In the genomic region with DNA sequence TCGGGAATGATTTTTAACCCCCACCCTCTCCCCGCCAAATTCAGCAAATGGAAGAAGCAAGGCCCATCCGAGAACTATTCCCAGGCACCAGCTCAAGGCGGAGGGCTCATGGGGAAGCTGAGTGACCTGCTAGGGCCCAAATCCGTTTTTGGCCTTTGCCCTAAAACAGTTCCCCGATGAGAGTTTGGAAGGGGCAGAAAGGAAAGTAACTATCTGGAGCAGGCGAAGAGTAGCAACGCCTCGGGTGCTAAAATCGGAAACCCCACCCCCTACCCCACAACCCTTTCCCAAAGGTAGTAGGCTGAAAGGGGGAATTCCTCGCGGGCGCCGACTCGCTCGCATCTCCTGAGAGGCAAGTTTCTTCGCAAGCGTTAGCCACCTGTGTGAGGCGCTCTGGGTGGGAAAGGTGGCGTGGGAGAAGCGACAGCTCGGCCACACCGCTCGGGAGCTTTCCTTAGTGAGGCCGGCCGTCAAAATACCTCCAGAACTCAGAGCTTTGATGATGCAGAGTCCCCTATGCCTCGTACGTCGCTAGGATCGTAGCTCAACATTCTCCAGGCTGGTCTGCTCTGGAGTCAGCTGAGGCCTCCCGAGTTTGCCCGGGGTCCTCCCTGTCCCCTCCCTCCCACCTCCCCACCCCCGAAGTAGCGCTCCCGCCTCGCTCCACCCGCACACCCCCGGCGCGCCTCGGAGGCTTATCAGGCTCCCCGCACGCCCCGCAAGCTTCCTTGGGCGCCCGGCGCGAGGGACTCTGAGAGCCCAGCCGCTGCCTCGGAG, we compare ENCODE assay signal across 8 cellular contexts.
DNase-seq lines count a peak whose midpoint lies in the region; ATAC-seq and TF ChIP-seq lines count a peak whose summit lies in the region.

No MANE protein-coding gene starts in this region.

- H3K27ac ChIP-seq in RWPE2 (ENCODE audit: poor library complexity, severe bottlenecking) (no peak overlapping the region), muscle layer of colon (ENCODE audit: low read depth, low read length) (peak overlapping the region; percentile 90)

- H3K9me3 ChIP-seq in RWPE2 (ENCODE audit: severe bottlenecking) (no peaks in the 10 kb centered on the region), muscle layer of colon (ENCODE audit: low read length) (no peaks in the 10 kb centered on the region)

- H3K36me3 ChIP-seq in RWPE2 (ENCODE audit: low read depth) (no peaks in the 10 kb centered on the region), muscle layer of colon (ENCODE audit: insufficient read depth, low read length) (no peaks in the 10 kb centered on the region)

- DNase-seq in RWPE2 (ENCODE audit: low spot score) (peak; percentile 40), fibroblast of gingiva (ENCODE audit: low read depth) (peak; percentile 12), NCI-H2029 treated with DMSO at 0.1 percent for 48 hours (lab: John Stamatoyannopoulos, UW) (no peak), NCI-H526 treated with DMSO at 0.1 percent for 48 hours (lab: John Stamatoyannopoulos, UW) (no peak), NCI-H2081 (lab: John Stamatoyannopoulos, UW) (no peak)

- peak overlapping the region; percentile 23 for H3K4me3 ChIP-seq in RWPE2 (ENCODE audit: severe bottlenecking)
- peak overlapping the region; percentile 93 to 95 for H3K4me3 ChIP-seq in muscle layer of colon (ENCODE audit: low read depth in 1 of 2, low read length in 2 of 2)

- peak; percentile 35 for ATAC-seq in GM18498 (IDR thresholded peaks at IDR 0.05; ENCODE audit: unreplicated experiment)
- ATAC-seq in RWPE2 (ENCODE audit: low read depth), result peak; percentile 48
- ATAC-seq in HG02763 (IDR thresholded peaks at IDR 0.05; ENCODE audit: unreplicated experiment), result no peak

- peaks cover 72% of the 10 kb centered on the region for H3K27me3 ChIP-seq in RWPE2 (ENCODE audit: insufficient read depth, poor library complexity, severe bottlenecking)
- H3K27me3 ChIP-seq in muscle layer of colon (ENCODE audit: control insufficient read depth in 1 of 2, insufficient read depth in 2 of 2, low read length in 2 of 2), result no peaks in the 10 kb centered on the region

- H3K4me1 ChIP-seq in RWPE2 (ENCODE audit: insufficient read depth, poor library complexity, severe bottlenecking) (no peaks in the 10 kb centered on the region), muscle layer of colon (ENCODE audit: insufficient read depth, low read length) (peaks cover 6% of the 10 kb centered on the region)

- TF ChIP-seq CTCF in RWPE2 (IDR thresholded peaks at IDR 0.05; ENCODE audit: poor library complexity, severe bottlenecking), result no peak

- peak overlapping the region; percentile 85 for H3K9ac ChIP-seq in muscle layer of colon (ENCODE audit: low read length)

Comparison
In these comparisons a context has a peak if more than half of its experiments do, and no peak if none do; other contexts are left out.
1. DNase-seq: peak in RWPE2 (single experiment) and fibroblast of gingiva (single experiment); none in NCI-H2029 treated with DMSO at 0.1 percent for 48 hours (single experiment), NCI-H526 treated with DMSO at 0.1 percent for 48 hours (single experiment) and NCI-H2081 (0 of 2).